15 cellular contexts compared by ENCODE assay signal in the genomic region with DNA sequence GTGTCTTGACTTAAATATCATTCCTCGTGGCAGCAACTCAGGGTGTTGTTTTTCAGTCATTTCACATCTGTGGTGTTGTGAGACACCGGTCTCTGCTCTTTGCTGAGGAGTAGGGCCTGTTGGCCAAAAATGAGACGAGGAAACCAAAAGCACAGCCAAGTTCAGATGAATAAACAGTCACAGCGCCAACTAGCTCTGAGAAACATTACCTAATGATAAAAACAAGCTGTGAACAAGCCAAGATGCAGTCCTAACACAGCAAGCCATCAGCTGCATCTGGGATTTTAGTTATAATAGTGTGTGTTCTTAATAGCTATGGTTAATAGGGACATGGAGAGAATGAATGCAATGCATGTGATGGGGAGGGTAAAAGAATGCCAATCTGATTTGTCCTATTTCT.
DNase-seq lines count a peak whose midpoint lies in the region; ATAC-seq and TF ChIP-seq lines count a peak whose summit lies in the region.
"Had no signal": no experiment of that assay in that cellular context is flagged by ENCODE, and none has a peak within 500 bp of the region (broad histone marks: within the 10 kb centered on the region; RNA-seq: fewer than 3 reads in every experiment).

No MANE protein-coding gene starts in this region.

- H3K4me1 ChIP-seq in skeletal muscle satellite cell (ENCODE audit: control insufficient read depth, insufficient read depth, low read length) (peaks cover 6% of the 10 kb centered on the region), BE2C (no peaks in the 10 kb centered on the region)

- CTCF ChIA-PET in activated CD4-positive, alpha-beta T cell treated with anti-CD3 and anti-CD28 coated beads for 36 hours (lab: Charles Lee): interaction anchor here (0.6 kb wide), 1 partner anchor 1582 kb away, joined by 3 read pairs; no protein-coding TSS in a partner anchor

- peak; percentile 98 for ATAC-seq in left ventricle myocardium superior
- ATAC-seq in activated CD4-positive, alpha-beta T cell treated with anti-CD3 and anti-CD28 coated beads for 36 hours: no peak
- ATAC-seq: CD8-positive, alpha-beta T cell had no signal

- H3K27ac Mint-ChIP-seq in activated CD4-positive, alpha-beta T cell treated with anti-CD3 and anti-CD28 coated beads for 36 hours: no peak overlapping the region
- no peak overlapping the region for H3K27ac Mint-ChIP-seq in activated T-helper 2 cell treated with anti-CD3 and anti-CD28 coated beads, Interferon-gamma antibody, Interleukin-2, Interleukin-4, amounts not matched to agents 10 μg/mL and 5 μg/mL and 100 μg/mL, durations not matched to agents 14 hours and 24 hours and 36 hours
- H3K27ac Mint-ChIP-seq: activated naive CD8-positive, alpha-beta T cell treated with anti-CD3 and anti-CD28 coated beads for 36 hours; CD8-positive, alpha-beta T cell; progenitor cell of endocrine pancreas had no signal

- DNase-seq in GM03348 (ENCODE audit: low spot score): peak; percentile 27
- peak; percentile 64 for DNase-seq in astrocyte of the hippocampus (ENCODE audit: low read depth, low spot score)
- no peak for DNase-seq in left ventricle myocardium superior
- DNase-seq in HT-29 (ENCODE audit: low spot score): no peak
- no peak for DNase-seq in BE2C
- no peak for DNase-seq in activated CD4-positive, alpha-beta T cell treated with anti-CD3 and anti-CD28 coated beads for 36 hours
- DNase-seq in activated T-helper 2 cell treated with anti-CD3 and anti-CD28 coated beads, Interferon-gamma antibody, Interleukin-2, Interleukin-4, amounts not matched to agents 10 μg/mL and 5 μg/mL and 100 μg/mL, durations not matched to agents 14 hours and 24 hours and 36 hours (ENCODE audit: low spot score): no peak
- DNase-seq: activated naive CD8-positive, alpha-beta T cell treated with anti-CD3 and anti-CD28 coated beads for 36 hours; CD8-positive, alpha-beta T cell; NCI-H1048; SHP77; stimulated activated CD4-positive, alpha-beta T cell treated with anti-CD3 and anti-CD28 coated beads, Interleukin-4, amount 100 ng/mL, for 4 hours; stimulated activated naive CD4-positive, alpha-beta T cell treated with Interleukin-2 at 50 U/mL for 16 hours had no signal

- no peak overlapping the region for H3K4me3 ChIP-seq in skeletal muscle satellite cell (ENCODE audit: low read length)
- H3K4me3 ChIP-seq in BE2C (ENCODE audit: low read depth, low read length): no peak overlapping the region

- TF ChIP-seq CTCF in BE2C (IDR thresholded peaks at IDR 0.05; ENCODE audit: low read depth, low read length): no peak

- no peak overlapping the region for H3K9ac ChIP-seq in skeletal muscle satellite cell (ENCODE audit: low read depth, low read length)

- no peaks in the 10 kb centered on the region for H3K9me3 Mint-ChIP-seq in activated CD4-positive, alpha-beta T cell treated with anti-CD3 and anti-CD28 coated beads for 36 hours (ENCODE audit: low read depth)
- H3K9me3 Mint-ChIP-seq in activated T-helper 2 cell treated with anti-CD3 and anti-CD28 coated beads, Interferon-gamma antibody, Interleukin-2, Interleukin-4, amounts not matched to agents 10 μg/mL and 5 μg/mL and 100 μg/mL, durations not matched to agents 14 hours and 24 hours and 36 hours: no peaks in the 10 kb centered on the region
- H3K9me3 Mint-ChIP-seq: activated naive CD8-positive, alpha-beta T cell treated with anti-CD3 and anti-CD28 coated beads for 36 hours; CD8-positive, alpha-beta T cell had no signal

- intact Hi-C loops in left ventricle myocardium superior (cut with micrococcal nuclease): no loop called here
- intact Hi-C loops in activated CD4-positive, alpha-beta T cell treated with anti-CD3 and anti-CD28 coated beads for 36 hours (cut with DNase I, micrococcal nuclease): no loop called here
- intact Hi-C loops in activated T-helper 2 cell treated with anti-CD3 and anti-CD28 coated beads, Interferon-gamma antibody, Interleukin-2, Interleukin-4, amounts not matched to agents 10 μg/mL and 5 μg/mL and 100 μg/mL, durations not matched to agents 14 hours and 24 hours and 36 hours (cut with micrococcal nuclease): no loop called here

- no peaks in the 10 kb centered on the region for H3K4me1 Mint-ChIP-seq in activated CD4-positive, alpha-beta T cell treated with anti-CD3 and anti-CD28 coated beads for 36 hours
- no peaks in the 10 kb centered on the region for H3K4me1 Mint-ChIP-seq in activated T-helper 2 cell treated with anti-CD3 and anti-CD28 coated beads, Interferon-gamma antibody, Interleukin-2, Interleukin-4, amounts not matched to agents 10 μg/mL and 5 μg/mL and 100 μg/mL, durations not matched to agents 14 hours and 24 hours and 36 hours (ENCODE audit: low read depth)
- H3K4me1 Mint-ChIP-seq: activated naive CD8-positive, alpha-beta T cell treated with anti-CD3 and anti-CD28 coated beads for 36 hours had no signal

- H3K27me3 ChIP-seq in skeletal muscle satellite cell (ENCODE audit: control insufficient read depth, insufficient read depth, low read length) (no peaks in the 10 kb centered on the region), BE2C (no peaks in the 10 kb centered on the region)

- H3K36me3 ChIP-seq in skeletal muscle satellite cell (ENCODE audit: insufficient read depth, low read length) (no peaks in the 10 kb centered on the region), BE2C (no peaks in the 10 kb centered on the region)

- no peaks in the 10 kb centered on the region for H3K9me3 ChIP-seq in skeletal muscle satellite cell (replicated peaks; ENCODE audit: low read length)
- H3K9me3 ChIP-seq in BE2C: no peaks in the 10 kb centered on the region

- no peaks in the 10 kb centered on the region for H3K36me3 Mint-ChIP-seq in activated CD4-positive, alpha-beta T cell treated with anti-CD3 and anti-CD28 coated beads for 36 hours (ENCODE audit: low read depth)
- H3K36me3 Mint-ChIP-seq in activated T-helper 2 cell treated with anti-CD3 and anti-CD28 coated beads, Interferon-gamma antibody, Interleukin-2, Interleukin-4, amounts not matched to agents 10 μg/mL and 5 μg/mL and 100 μg/mL, durations not matched to agents 14 hours and 24 hours and 36 hours (ENCODE audit: low read depth): no peaks in the 10 kb centered on the region
- H3K36me3 Mint-ChIP-seq: activated naive CD8-positive, alpha-beta T cell treated with anti-CD3 and anti-CD28 coated beads for 36 hours; CD8-positive, alpha-beta T cell had no signal

- H3K4me2 ChIP-seq in skeletal muscle satellite cell (ENCODE audit: low read length): peak overlapping the region; percentile 6

- H3K27me3 Mint-ChIP-seq in activated CD4-positive, alpha-beta T cell treated with anti-CD3 and anti-CD28 coated beads for 36 hours: no peaks in the 10 kb centered on the region
- no peaks in the 10 kb centered on the region for H3K27me3 Mint-ChIP-seq in activated T-helper 2 cell treated with anti-CD3 and anti-CD28 coated beads, Interferon-gamma antibody, Interleukin-2, Interleukin-4, amounts not matched to agents 10 μg/mL and 5 μg/mL and 100 μg/mL, durations not matched to agents 14 hours and 24 hours and 36 hours (ENCODE audit: low read depth)
- H3K27me3 Mint-ChIP-seq: progenitor cell of endocrine pancreas had no signal

- no peak overlapping the region for H3K4me3 Mint-ChIP-seq in activated CD4-positive, alpha-beta T cell treated with anti-CD3 and anti-CD28 coated beads for 36 hours
- no peak overlapping the region for H3K4me3 Mint-ChIP-seq in activated T-helper 2 cell treated with anti-CD3 and anti-CD28 coated beads, Interferon-gamma antibody, Interleukin-2, Interleukin-4, amounts not matched to agents 10 μg/mL and 5 μg/mL and 100 μg/mL, durations not matched to agents 14 hours and 24 hours and 36 hours (ENCODE audit: low read depth)
- H3K4me3 Mint-ChIP-seq: activated naive CD8-positive, alpha-beta T cell treated with anti-CD3 and anti-CD28 coated beads for 36 hours; CD8-positive, alpha-beta T cell had no signal

- POLR2A ChIA-PET in activated CD4-positive, alpha-beta T cell treated with anti-CD3 and anti-CD28 coated beads for 36 hours (lab: Charles Lee): no interaction called here

Comparison
In these comparisons a context has a peak if more than half of its experiments do, and no peak if none do; other contexts are left out.
1. DNase-seq: peak in GM03348 (single experiment) and astrocyte of the hippocampus (single experiment); none in left ventricle myocardium superior (single experiment), HT-29 (single experiment), BE2C (single experiment), activated CD4-positive, alpha-beta T cell treated with anti-CD3 and anti-CD28 coated beads for 36 hours (single experiment) and activated T-helper 2 cell treated with anti-CD3 and anti-CD28 coated beads, Interferon-gamma antibody, Interleukin-2, Interleukin-4, amounts not matched to agents 10 μg/mL and 5 μg/mL and 100 μg/mL, durations not matched to agents 14 hours and 24 hours and 36 hours (single experiment).